Comparison of ENCODE assay signal across 8 cellular contexts in the genomic region with DNA sequence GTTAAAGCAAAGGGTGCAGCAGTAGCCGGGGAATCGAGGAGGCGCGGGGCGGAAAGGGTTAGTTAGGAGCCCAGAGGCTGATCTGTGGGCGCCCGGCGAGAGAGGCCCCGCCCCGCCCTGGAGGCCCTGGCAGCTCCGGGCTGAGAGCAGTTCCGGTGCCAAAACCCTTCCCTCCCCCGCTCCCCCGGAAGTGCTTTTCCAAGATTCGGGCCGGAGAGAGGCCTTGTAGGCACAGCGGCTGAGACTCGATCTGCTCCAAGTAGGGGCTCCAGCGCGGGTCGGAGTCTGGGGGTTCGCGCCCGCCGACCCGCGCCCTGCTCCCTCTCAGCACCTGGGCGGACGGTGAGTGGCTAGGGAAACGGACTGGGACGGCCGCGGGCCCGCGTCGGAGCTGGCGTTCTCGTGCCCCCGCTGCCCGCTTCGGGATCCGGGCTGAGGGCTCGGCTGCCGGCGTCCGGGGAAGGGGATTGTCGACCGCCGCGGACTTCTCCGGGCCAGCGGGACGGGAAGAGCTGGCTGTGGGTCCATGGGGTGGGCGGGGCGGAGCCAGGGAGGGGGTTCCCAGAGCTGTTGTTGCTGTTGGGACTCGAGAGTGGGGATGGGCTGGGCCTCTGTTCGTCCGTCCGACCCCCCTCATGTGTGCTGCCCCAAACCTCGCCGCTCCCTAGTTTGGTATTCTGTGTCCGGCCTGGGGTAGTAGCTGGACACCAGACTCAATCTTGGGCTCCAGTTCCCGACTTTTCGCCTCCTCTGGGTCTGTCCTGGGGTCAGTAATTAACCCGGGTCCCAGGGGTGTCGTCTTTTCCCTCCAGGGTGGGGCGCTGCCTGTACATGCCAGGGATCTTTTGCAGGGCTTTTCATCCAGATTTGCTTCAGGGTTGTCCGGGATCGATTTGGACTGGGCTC. TPM values are rescaled to one million over a fixed set of nuclear protein-coding genes. Genes with fewer than 3 reads are reported as not detected.
A peak's percentile ranks its signal among the peaks of the same experiment; 100 is the strongest.
DNase-seq lines count a peak whose midpoint lies in the region; ATAC-seq and TF ChIP-seq lines count a peak whose summit lies in the region.

A gene with protein sequence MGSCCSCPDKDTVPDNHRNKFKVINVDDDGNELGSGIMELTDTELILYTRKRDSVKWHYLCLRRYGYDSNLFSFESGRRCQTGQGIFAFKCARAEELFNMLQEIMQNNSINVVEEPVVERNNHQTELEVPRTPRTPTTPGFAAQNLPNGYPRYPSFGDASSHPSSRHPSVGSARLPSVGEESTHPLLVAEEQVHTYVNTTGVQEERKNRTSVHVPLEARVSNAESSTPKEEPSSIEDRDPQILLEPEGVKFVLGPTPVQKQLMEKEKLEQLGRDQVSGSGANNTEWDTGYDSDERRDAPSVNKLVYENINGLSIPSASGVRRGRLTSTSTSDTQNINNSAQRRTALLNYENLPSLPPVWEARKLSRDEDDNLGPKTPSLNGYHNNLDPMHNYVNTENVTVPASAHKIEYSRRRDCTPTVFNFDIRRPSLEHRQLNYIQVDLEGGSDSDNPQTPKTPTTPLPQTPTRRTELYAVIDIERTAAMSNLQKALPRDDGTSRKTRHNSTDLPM (plus strand): TSS at position 200 of the 906 bp plus-strand sequence. CDS start 98,643 bp downstream, outside the sequence.

- H3K27ac Mint-ChIP-seq in WTC11 = peak within 1 kb of the TSS; percentile 96

- H3K4me3 Mint-ChIP-seq in WTC11 = peak within 1 kb of the TSS; percentile 91

- ATAC-seq in GM18907 (IDR thresholded peaks at IDR 0.05; ENCODE audit: unreplicated experiment) (peak; percentile 97), HG03159 (IDR thresholded peaks at IDR 0.05; ENCODE audit: unreplicated experiment) (peak; percentile 97), WTC11 (peak; percentile 88)

- CTCF ChIA-PET in WTC11 (lab: Charles Lee) = interaction anchor here (0.9 to 1.6 kb wide), 7 partner anchors 12 to 114 kb away, joined by 3 to 10 read pairs (median 3); no protein-coding TSS in a partner anchor

- no peaks in the 10 kb centered on the region for H3K27me3 Mint-ChIP-seq in WTC11 (ENCODE audit: low read depth)

- no peak for TF ChIP-seq CTCF in WTC11 (IDR thresholded peaks at IDR 0.05)

- no peaks in the 10 kb centered on the region for H3K36me3 Mint-ChIP-seq in WTC11

- peak within 1 kb of the TSS; percentile 76 for H3K27ac ChIP-seq in caudate nucleus (ENCODE audit: low read depth, low read length)

- DNase-seq in AG08396 (ENCODE audit: low spot score) (peak; percentile 97), NCI-H2227 (lab: John Stamatoyannopoulos, UW; ENCODE audit: unreplicated experiment) (peak; percentile 94), WTC11 (ENCODE audit: low spot score) (peak; percentile 93), caudate nucleus (lab: John Stamatoyannopoulos, UW) (peak; percentile 29 to 96 (median 91)), iris pigment epithelial cell (ENCODE audit: low read depth) (peak; percentile 92)
- DNase-seq in stimulated activated CD4-positive, alpha-beta T cell treated with anti-CD3 and anti-CD28 coated beads, Interleukin-12 subunit alpha, Interleukin-12 subunit beta, amount 100 ng/mL, for 4 hours = peak; percentile 84

- peaks cover 74% of the 10 kb centered on the region for H3K4me1 Mint-ChIP-seq in WTC11

- H3K9me3 Mint-ChIP-seq in WTC11 = no peaks in the 10 kb centered on the region

- POLR2A ChIA-PET in WTC11 (lab: Charles Lee) = interaction anchor here (1.4 kb wide), 2 partner anchors 64 to 115 kb away, joined by 5 to 6 read pairs; a partner anchor contains a TSS

TF ChIP-seq in WTC11, 78 proteins besides CTCF, POLR2A, EP300 and RAD21 (continues in another document):
- TF ChIP-seq NR3C1 (CRISPR knock-in tag; conservative IDR thresholded peaks at IDR 0.05; ENCODE audit: low read depth) (no peak), ZBTB21 (CRISPR knock-in tag; IDR thresholded peaks at IDR 0.05; ENCODE audit: borderline replicate concordance) (no peak), RELA (CRISPR knock-in tag; IDR thresholded peaks at IDR 0.05; ENCODE audit: borderline replicate concordance) (no peak), NFATC4 (CRISPR knock-in tag; IDR thresholded peaks at IDR 0.05) (no peak), ETV6 (CRISPR knock-in tag; IDR thresholded peaks at IDR 0.05) (peak; percentile 45), TEAD4 (CRISPR knock-in tag; IDR thresholded peaks at IDR 0.05) (no peak), GABPB1 (CRISPR knock-in tag; IDR thresholded peaks at IDR 0.05) (peak; percentile 46), EMX1 (CRISPR knock-in tag; IDR thresholded peaks at IDR 0.05) (no peak), ZNF317 (CRISPR knock-in tag; IDR thresholded peaks at IDR 0.05; ENCODE audit: borderline replicate concordance, low read depth) (peak; percentile 51; the same call in 1 of the 2 replicates), ZNF219 (CRISPR knock-in tag; IDR thresholded peaks at IDR 0.05; ENCODE audit: borderline replicate concordance) (no peak), SP1 (CRISPR knock-in tag; conservative IDR thresholded peaks at IDR 0.05) (peak; percentile 72), MXD4 (CRISPR knock-in tag; IDR thresholded peaks at IDR 0.05; ENCODE audit: borderline replicate concordance) (no peak), NFE2L1 (CRISPR knock-in tag; IDR thresholded peaks at IDR 0.05) (no peak)
- TF ChIP-seq, protein P1, sequence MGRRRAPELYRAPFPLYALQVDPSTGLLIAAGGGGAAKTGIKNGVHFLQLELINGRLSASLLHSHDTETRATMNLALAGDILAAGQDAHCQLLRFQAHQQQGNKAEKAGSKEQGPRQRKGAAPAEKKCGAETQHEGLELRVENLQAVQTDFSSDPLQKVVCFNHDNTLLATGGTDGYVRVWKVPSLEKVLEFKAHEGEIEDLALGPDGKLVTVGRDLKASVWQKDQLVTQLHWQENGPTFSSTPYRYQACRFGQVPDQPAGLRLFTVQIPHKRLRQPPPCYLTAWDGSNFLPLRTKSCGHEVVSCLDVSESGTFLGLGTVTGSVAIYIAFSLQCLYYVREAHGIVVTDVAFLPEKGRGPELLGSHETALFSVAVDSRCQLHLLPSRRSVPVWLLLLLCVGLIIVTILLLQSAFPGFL (CRISPR knock-in tag; IDR thresholded peaks at IDR 0.05; ENCODE audit: borderline replicate concordance) = no peak
- TF ChIP-seq, protein P2, sequence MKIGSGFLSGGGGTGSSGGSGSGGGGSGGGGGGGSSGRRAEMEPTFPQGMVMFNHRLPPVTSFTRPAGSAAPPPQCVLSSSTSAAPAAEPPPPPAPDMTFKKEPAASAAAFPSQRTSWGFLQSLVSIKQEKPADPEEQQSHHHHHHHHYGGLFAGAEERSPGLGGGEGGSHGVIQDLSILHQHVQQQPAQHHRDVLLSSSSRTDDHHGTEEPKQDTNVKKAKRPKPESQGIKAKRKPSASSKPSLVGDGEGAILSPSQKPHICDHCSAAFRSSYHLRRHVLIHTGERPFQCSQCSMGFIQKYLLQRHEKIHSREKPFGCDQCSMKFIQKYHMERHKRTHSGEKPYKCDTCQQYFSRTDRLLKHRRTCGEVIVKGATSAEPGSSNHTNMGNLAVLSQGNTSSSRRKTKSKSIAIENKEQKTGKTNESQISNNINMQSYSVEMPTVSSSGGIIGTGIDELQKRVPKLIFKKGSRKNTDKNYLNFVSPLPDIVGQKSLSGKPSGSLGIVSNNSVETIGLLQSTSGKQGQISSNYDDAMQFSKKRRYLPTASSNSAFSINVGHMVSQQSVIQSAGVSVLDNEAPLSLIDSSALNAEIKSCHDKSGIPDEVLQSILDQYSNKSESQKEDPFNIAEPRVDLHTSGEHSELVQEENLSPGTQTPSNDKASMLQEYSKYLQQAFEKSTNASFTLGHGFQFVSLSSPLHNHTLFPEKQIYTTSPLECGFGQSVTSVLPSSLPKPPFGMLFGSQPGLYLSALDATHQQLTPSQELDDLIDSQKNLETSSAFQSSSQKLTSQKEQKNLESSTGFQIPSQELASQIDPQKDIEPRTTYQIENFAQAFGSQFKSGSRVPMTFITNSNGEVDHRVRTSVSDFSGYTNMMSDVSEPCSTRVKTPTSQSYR (CRISPR knock-in tag; IDR thresholded peaks at IDR 0.05) = peak; percentile 77; the same call in 1 of the 2 replicates
- TF ChIP-seq, protein P3, sequence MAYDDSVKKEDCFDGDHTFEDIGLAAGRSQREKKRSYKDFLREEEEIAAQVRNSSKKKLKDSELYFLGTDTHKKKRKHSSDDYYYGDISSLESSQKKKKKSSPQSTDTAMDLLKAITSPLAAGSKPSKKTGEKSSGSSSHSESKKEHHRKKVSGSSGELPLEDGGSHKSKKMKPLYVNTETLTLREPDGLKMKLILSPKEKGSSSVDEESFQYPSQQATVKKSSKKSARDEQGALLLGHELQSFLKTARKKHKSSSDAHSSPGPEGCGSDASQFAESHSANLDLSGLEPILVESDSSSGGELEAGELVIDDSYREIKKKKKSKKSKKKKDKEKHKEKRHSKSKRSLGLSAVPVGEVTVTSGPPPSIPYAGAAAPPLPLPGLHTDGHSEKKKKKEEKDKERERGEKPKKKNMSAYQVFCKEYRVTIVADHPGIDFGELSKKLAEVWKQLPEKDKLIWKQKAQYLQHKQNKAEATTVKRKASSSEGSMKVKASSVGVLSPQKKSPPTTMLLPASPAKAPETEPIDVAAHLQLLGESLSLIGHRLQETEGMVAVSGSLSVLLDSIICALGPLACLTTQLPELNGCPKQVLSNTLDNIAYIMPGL (CRISPR knock-in tag; IDR thresholded peaks at IDR 0.05) = peak; percentile 95; the same call in 1 of the 2 replicates
- TF ChIP-seq, protein P4, sequence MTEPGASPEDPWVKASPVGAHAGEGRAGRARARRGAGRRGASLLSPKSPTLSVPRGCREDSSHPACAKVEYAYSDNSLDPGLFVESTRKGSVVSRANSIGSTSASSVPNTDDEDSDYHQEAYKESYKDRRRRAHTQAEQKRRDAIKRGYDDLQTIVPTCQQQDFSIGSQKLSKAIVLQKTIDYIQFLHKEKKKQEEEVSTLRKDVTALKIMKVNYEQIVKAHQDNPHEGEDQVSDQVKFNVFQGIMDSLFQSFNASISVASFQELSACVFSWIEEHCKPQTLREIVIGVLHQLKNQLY (CRISPR knock-in tag; IDR thresholded peaks at IDR 0.05) = 0 out of 2 replicates have a peak, but pooled peaks have one; percentile 69
- TF ChIP-seq, protein P5, sequence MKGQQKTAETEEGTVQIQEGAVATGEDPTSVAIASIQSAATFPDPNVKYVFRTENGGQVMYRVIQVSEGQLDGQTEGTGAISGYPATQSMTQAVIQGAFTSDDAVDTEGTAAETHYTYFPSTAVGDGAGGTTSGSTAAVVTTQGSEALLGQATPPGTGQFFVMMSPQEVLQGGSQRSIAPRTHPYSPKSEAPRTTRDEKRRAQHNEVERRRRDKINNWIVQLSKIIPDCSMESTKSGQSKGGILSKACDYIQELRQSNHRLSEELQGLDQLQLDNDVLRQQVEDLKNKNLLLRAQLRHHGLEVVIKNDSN (CRISPR knock-in tag; IDR thresholded peaks at IDR 0.05) = no peak; the same call in 1 of the 2 replicates
- TF ChIP-seq, protein P6, sequence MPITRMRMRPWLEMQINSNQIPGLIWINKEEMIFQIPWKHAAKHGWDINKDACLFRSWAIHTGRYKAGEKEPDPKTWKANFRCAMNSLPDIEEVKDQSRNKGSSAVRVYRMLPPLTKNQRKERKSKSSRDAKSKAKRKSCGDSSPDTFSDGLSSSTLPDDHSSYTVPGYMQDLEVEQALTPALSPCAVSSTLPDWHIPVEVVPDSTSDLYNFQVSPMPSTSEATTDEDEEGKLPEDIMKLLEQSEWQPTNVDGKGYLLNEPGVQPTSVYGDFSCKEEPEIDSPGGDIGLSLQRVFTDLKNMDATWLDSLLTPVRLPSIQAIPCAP (CRISPR knock-in tag; IDR thresholded peaks at IDR 0.05) = no peak

RNA-seq across cellular contexts. Expression of the gene that starts here (rescaled TPM):
- total RNA-seq in WTC11 (2021) = 23.7 to 26.7 TPM (median 26.1 TPM) in 3 replicates

Comparison
In these comparisons a context has a peak if more than half of its experiments do, and no peak if none do; other contexts are left out.
1. Peak in every context shown above with its lines: DNase-seq, ATAC-seq and H3K27ac ChIP-seq.